Comparison of ENCODE assay signal across 11 cellular contexts in the genomic region with DNA sequence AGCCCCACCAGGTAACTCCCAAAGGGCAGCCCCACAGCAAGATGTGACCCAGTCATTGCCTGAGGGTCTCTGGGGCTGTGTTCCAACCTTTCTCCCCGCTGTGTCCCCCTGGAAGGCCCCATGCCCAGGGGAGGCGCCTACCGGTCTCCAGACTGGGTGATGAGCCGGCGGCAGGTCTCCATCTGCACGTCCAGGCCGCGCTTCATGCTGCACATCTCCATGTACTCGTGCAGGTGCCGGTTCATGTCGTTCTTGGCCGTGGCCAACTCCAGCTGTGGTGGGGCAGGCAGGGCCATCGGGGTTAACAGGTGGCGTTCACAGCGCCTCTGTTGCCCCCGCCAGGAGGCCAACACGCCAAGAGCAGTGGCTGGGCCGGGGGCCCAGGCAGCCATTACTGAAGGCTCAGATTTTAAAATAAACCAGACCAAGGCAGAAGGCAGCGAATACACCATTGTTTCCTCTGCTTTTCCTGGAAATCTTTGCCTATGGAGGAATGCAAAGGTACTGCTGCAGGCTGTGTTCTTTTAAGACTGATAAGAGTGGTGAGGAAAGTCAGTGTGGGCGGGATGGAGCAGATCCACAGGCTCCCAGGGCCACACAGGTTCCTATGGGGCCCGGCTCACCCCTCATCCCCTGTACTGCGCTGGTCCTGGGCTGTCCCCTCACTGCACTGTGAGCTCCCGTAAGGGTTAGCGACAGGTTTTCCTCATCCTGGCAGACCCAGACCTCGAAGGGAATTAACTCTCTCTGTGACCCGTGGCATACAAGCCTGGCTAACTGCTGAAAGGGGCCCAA. TPM values are rescaled to one million over a fixed set of nuclear protein-coding genes. Genes with fewer than 3 reads are reported as not detected.
DNase-seq lines count a peak whose midpoint lies in the region; ATAC-seq, FAIRE-seq and TF ChIP-seq lines count a peak whose summit lies in the region.
"Had no signal": no experiment of that assay in that cellular context is flagged by ENCODE, and none has a peak within 500 bp of the region (broad histone marks: within the 10 kb centered on the region; RNA-seq: fewer than 3 reads in every experiment).

No MANE protein-coding gene starts in this region.

- no peak overlapping the region for H4K91ac ChIP-seq in H1 (replicated peaks; ENCODE audit: insufficient read length, low read length)
- H4K91ac ChIP-seq in neuronal stem cell (ENCODE audit: low read depth, low read length, poor library complexity), result no peak overlapping the region

- TF ChIP-seq EP300 in H1 (IDR thresholded peaks at IDR 0.05; ENCODE audit: borderline replicate concordance in 1 of 2, low read depth in 2 of 2, low read length in 2 of 2), result no peak

- no peak overlapping the region for H2BK20ac ChIP-seq in H1 (ENCODE audit: low read length)

- H3K4me3 ChIP-seq in ACC112 (ENCODE audit: low read depth, low read length) (no peak overlapping the region), HUES64 (ENCODE audit: low read length) (no peak overlapping the region), H1 (ENCODE audit: extremely low read depth in 1 of 4, insufficient read depth in 2 of 4, low read depth in 3 of 4, low read length in 4 of 4) (no peak overlapping the region), neuronal stem cell (ENCODE audit: low read length in 2 of 2) (no peak overlapping the region)

- peaks cover 18% of the 10 kb centered on the region for H3K36me3 ChIP-seq in ACC112 (ENCODE audit: insufficient read depth, low read length)
- H3K36me3 ChIP-seq in HUES64 (ENCODE audit: insufficient read depth, low read length), result peaks cover 44% of the 10 kb centered on the region
- H3K36me3 ChIP-seq in H1 (ENCODE audit: control insufficient read depth in 2 of 4, insufficient read depth in 4 of 4, low read length in 3 of 4), result peaks cover 14 to 27% (median 25%) of the 10 kb centered on the region in 4 experiments
- H3K36me3 ChIP-seq in neuronal stem cell (replicated peaks in 1 of 2; ENCODE audit: control insufficient read depth in 2 of 2, insufficient read depth in 2 of 2, low read length in 2 of 2), result peaks cover 35 to 63% of the 10 kb centered on the region in 2 donors

- H4K5ac ChIP-seq in H1 (ENCODE audit: insufficient read length, low read depth, low read length), result no peak overlapping the region

- H3K14ac ChIP-seq in H1 (ENCODE audit: insufficient read length) (no peak overlapping the region), neuronal stem cell (ENCODE audit: low read length) (no peak overlapping the region)

- no peaks in the 10 kb centered on the region; the same call in 1 of the 2 replicates for H3K23me2 ChIP-seq in H1 (ENCODE audit: low read depth, low read length)

- H3K79me2 ChIP-seq in ACC112 (ENCODE audit: control insufficient read depth, insufficient read depth, low read length, unreplicated experiment) (peaks cover 20% of the 10 kb centered on the region), H1 (ENCODE audit: control insufficient read depth in 1 of 2, insufficient read depth in 2 of 2, low read length in 2 of 2) (peaks cover 0 to under 1% of the 10 kb centered on the region in 2 experiments; a peak in 1 of 4 replicates)

- peaks cover 6 to 12% of the 10 kb centered on the region in 2 experiments for H4K20me1 ChIP-seq in H1 (replicated peaks in 1 of 2; ENCODE audit: control insufficient read depth in 1 of 2, insufficient read depth in 2 of 2, low read length in 2 of 2)

- CTCF ChIA-PET in H1 (lab: Charles Lee; ENCODE audit: partially characterized antibody), result interaction anchor here (1.0 to 24.9 kb wide), 7 partner anchors 10 to 175 kb away, joined by 3 to 462 read pairs (median 7); partner anchors contain the start of genes IFFO1 and NOP2

- H2BK120ac ChIP-seq in H1 (replicated peaks; ENCODE audit: low read depth, low read length), result no peak overlapping the region
- H2BK120ac ChIP-seq in neuronal stem cell (ENCODE audit: low read depth, low read length), result no peak overlapping the region

- H3K79me1 ChIP-seq in H1 (ENCODE audit: low read depth, low read length) (no peaks in the 10 kb centered on the region; the same call in 1 of the 2 replicates), neuronal stem cell (ENCODE audit: low read depth, low read length) (no peaks in the 10 kb centered on the region)

- no peak for FAIRE-seq in H1 (lab: Jason Lieb, UNC)

- no peak for TF ChIP-seq RAD21 in H1 (IDR thresholded peaks at IDR 0.05 in 1 of 2, conservative IDR thresholded peaks at IDR 0.05 in 1 of 2; ENCODE audit: low read depth in 2 of 2, low read length in 2 of 2)

- ATAC-seq in GM21825 (IDR thresholded peaks at IDR 0.05; ENCODE audit: unreplicated experiment) (no peak), GM21515 (IDR thresholded peaks at IDR 0.05; ENCODE audit: unreplicated experiment) (no peak)

- H3K4me2 ChIP-seq in H1 (ENCODE audit: insufficient read depth in 1 of 2, low read depth in 2 of 2, low read length in 2 of 2), result no peak overlapping the region; a peak in 1 of 4 replicates
- no peak overlapping the region for H3K4me2 ChIP-seq in neuronal stem cell (ENCODE audit: insufficient read depth, low read length, poor library complexity, severe bottlenecking)

- H3K18ac ChIP-seq in H1 (ENCODE audit: extremely low read depth, low read length) (no peak overlapping the region; the same call in 1 of the 2 replicates), neuronal stem cell (ENCODE audit: low read length) (no peak overlapping the region)

- H3K9me3 ChIP-seq in HUES64 (ENCODE audit: insufficient read depth, low read depth, low read length) (no peaks in the 10 kb centered on the region), H1 (ENCODE audit: insufficient read depth in 2 of 2, low read depth in 1 of 2, low read length in 1 of 2) (no peaks in the 10 kb centered on the region), neuronal stem cell (replicated peaks in 1 of 2; ENCODE audit: control insufficient read depth in 2 of 2, insufficient read depth in 1 of 2, low read depth in 1 of 2, low read length in 2 of 2) (peaks cover 0 to 2% of the 10 kb centered on the region in 2 donors)

- no peak overlapping the region for H3K4ac ChIP-seq in H1 (replicated peaks; ENCODE audit: insufficient read length, low read depth, low read length)
- peak overlapping the region; percentile 66 for H3K4ac ChIP-seq in neuronal stem cell (ENCODE audit: low read length)

- H4K8ac ChIP-seq in H1 (ENCODE audit: extremely low read depth, insufficient read depth, low read length), result peak overlapping the region; percentile 45; the same call in 1 of the 2 replicates
- H4K8ac ChIP-seq in neuronal stem cell (ENCODE audit: low read depth, low read length), result no peak overlapping the region

- no peak overlapping the region for H3K23ac ChIP-seq in H1 (ENCODE audit: insufficient read length)
- peak overlapping the region; percentile 57 for H3K23ac ChIP-seq in neuronal stem cell (ENCODE audit: low read depth, low read length, poor library complexity)

- H2AFZ ChIP-seq in ACC112 (ENCODE audit: low read length, unreplicated experiment) (no peak overlapping the region), H1 (ENCODE audit: low read length) (no peak overlapping the region), neuronal stem cell (ENCODE audit: low read length) (no peak overlapping the region)

- H3K27ac ChIP-seq in ACC112 (ENCODE audit: low read depth, low read length), result peak overlapping the region; percentile 97
- H3K27ac ChIP-seq in HUES64 (ENCODE audit: low read depth, low read length), result peak overlapping the region; percentile 33; the same call in 1 of the 2 replicates
- no peak overlapping the region for H3K27ac ChIP-seq in H1 (ENCODE audit: low read depth, low read length)
- no peak overlapping the region for H3K27ac ChIP-seq in neuronal stem cell (replicated peaks; ENCODE audit: low read length)

- H2BK5ac ChIP-seq in H1 (ENCODE audit: low read depth, low read length), result no peak overlapping the region
- peak overlapping the region; percentile 82 for H2BK5ac ChIP-seq in neuronal stem cell (ENCODE audit: low read length)

- no peak for TF ChIP-seq CTCF in H1 (IDR thresholded peaks at IDR 0.05; ENCODE audit: control extremely low read depth in 1 of 3, insufficient read depth in 1 of 3, low read depth in 1 of 3, low read length in 3 of 3)

- H3K4me1 ChIP-seq in ACC112 (ENCODE audit: control insufficient read depth, insufficient read depth, low read length, unreplicated experiment) (peaks cover 18% of the 10 kb centered on the region), HUES64 (ENCODE audit: insufficient read depth, low read length) (peaks cover 6% of the 10 kb centered on the region), H1 (replicated peaks in 1 of 4; ENCODE audit: control insufficient read depth in 3 of 4, insufficient read depth in 4 of 4, low read length in 3 of 4) (peaks cover 0 to 7% (median 5%) of the 10 kb centered on the region in 4 experiments; a peak in 4 of 7 replicates), neuronal stem cell (ENCODE audit: control insufficient read depth in 2 of 2, insufficient read depth in 1 of 2, low read depth in 1 of 2, low read length in 2 of 2) (peaks cover 8 to 19% of the 10 kb centered on the region in 2 donors)

- H2BK15ac ChIP-seq in H1 (ENCODE audit: low read length) (0 out of 2 replicates have a peak overlapping the region, but pooled peaks have one; percentile 72), neuronal stem cell (ENCODE audit: low read length) (no peak overlapping the region)

- H2AK5ac ChIP-seq in H1 (ENCODE audit: low read depth, low read length) (no peak overlapping the region), neuronal stem cell (ENCODE audit: low read depth, low read length) (no peak overlapping the region)

- no peak for TF ChIP-seq POLR2A in H1 (IDR thresholded peaks at IDR 0.05; ENCODE audit: control extremely low read depth in 1 of 2, low read depth in 2 of 2, low read length in 2 of 2)

- no peak for DNase-seq in H1 (ENCODE audit: low read depth in 1 of 2, low spot score in 2 of 2)
- DNase-seq in neuronal stem cell (ENCODE audit: low spot score), result no peak
- no peak for DNase-seq in pons (ENCODE audit: low spot score)
- DNase-seq in KG1 (lab: John Stamatoyannopoulos, UW), result no peak
- DNase-seq: activated effector memory CD4-positive, alpha-beta T cell treated with anti-CD3 and anti-CD28 coated beads, Interleukin-2, amount 50 U/mL, for 16 hours; DMS 273 treated with DMSO at 0.1 percent for 48 hours; NCI-H446 had no signal

- H2BK12ac ChIP-seq in H1 (ENCODE audit: low read depth, low read length), result no peak overlapping the region
- H2BK12ac ChIP-seq in neuronal stem cell (ENCODE audit: low read length), result no peak overlapping the region

- 93% methylated on average over 26 of the region's 26 CpGs for WGBS in HUES64
- WGBS in H1 (ENCODE audit: extremely low coverage in 1 of 2, insufficient coverage in 1 of 2, insufficient read length in 1 of 2, insufficient replicate concordance in 2 of 2, low coverage in 1 of 2, low lambda C conversion rate in 2 of 2, missing lambda C conversion rate in 1 of 2), 2 experiments, result 92% methylated on average over 26 of the region's 26 CpGs; no CpG with 5 or more reads in 1 of the 2 experiments
- WGBS in neuronal stem cell (ENCODE audit: extremely low coverage in 2 of 2, insufficient read length in 2 of 2, insufficient replicate concordance in 1 of 2), 2 donors, result no CpG with 5 or more reads among the region's 26 CpGs

- H3K9ac ChIP-seq in HUES64 (ENCODE audit: low read depth, low read length) (no peak overlapping the region), H1 (replicated peaks in 1 of 4; ENCODE audit: extremely low read depth in 1 of 4, low read depth in 3 of 4, low read length in 3 of 4) (peak overlapping the region in 1 of 4 experiments; percentile 8; a peak in 2 of 7 replicates), neuronal stem cell (ENCODE audit: low read depth, low read length, poor library complexity) (no peak overlapping the region)

- POLR2A ChIA-PET in H1 (lab: Charles Lee; ENCODE audit: partially characterized antibody), result interaction anchor here (0.7 to 10.4 kb wide), 5 partner anchors 15 to 325 kb away, joined by 3 to 665 read pairs (median 4); partner anchors contain the start of genes IFFO1 and NOP2

- no peaks in the 10 kb centered on the region for H3K27me3 ChIP-seq in ACC112 (ENCODE audit: insufficient read depth, low read length)
- H3K27me3 ChIP-seq in HUES64 (ENCODE audit: insufficient read depth, low read length), result no peaks in the 10 kb centered on the region
- no peaks in the 10 kb centered on the region for H3K27me3 ChIP-seq in H1 (replicated peaks in 1 of 4; ENCODE audit: control insufficient read depth in 3 of 4, extremely low read depth in 1 of 4, insufficient read depth in 3 of 4, low read length in 3 of 4)
- no peaks in the 10 kb centered on the region for H3K27me3 ChIP-seq in neuronal stem cell (ENCODE audit: control insufficient read depth in 3 of 3, insufficient read depth in 3 of 3, low read depth in 1 of 3, low read length in 3 of 3)

- H3K56ac ChIP-seq in H1 (replicated peaks; ENCODE audit: insufficient read length, low read depth, low read length), result no peak overlapping the region

RNA-seq across cellular contexts. Expression of gene GAPDH, which starts 7.3 kb away (rescaled TPM):
- 5,269 TPM for polyA plus RNA-seq in HUES64 (2013, experiment 1 of 2)
- 5,160 TPM for polyA plus RNA-seq in HUES64 (2013, experiment 2 of 2)
- 5,175 and 5,215 TPM in 2 replicates for total RNA-seq in H1 (2021; fragmentation: NEBNext Ultra II Directional; extraction: Animal tissue kit (Norgen Biotek cat#: 25700))
- 15,878 and 16,791 TPM in 2 replicates for polyA plus RNA-seq in H1 (2011; rRNA removed)
- 15,311 TPM for polyA plus RNA-seq in H1 (2011; cell fraction: cytosol; rRNA removed)
- polyA plus RNA-seq in H1 (2011; cell fraction: nucleus; rRNA removed), result 11,358 TPM
- polyA plus RNA-seq in H1 (2012, experiment 1 of 2), result 6,320 to 9,842 TPM (median 9,706 TPM) in 4 replicates
- 9,111 TPM for polyA plus RNA-seq in H1 (2012, experiment 2 of 2)
- polyA plus RNA-seq in H1 (2013, experiment 1 of 2), result 3,841 TPM
- 3,883 TPM for polyA plus RNA-seq in H1 (2013, experiment 2 of 2)
- 9,722 and 10,058 TPM in 2 replicates for polyA minus RNA-seq in H1 (2011; rRNA and poly(A)+ RNA removed)
- 5,130 TPM for polyA minus RNA-seq in H1 (2011; cell fraction: cytosol; rRNA and poly(A)+ RNA removed)
- polyA minus RNA-seq in H1 (2011; cell fraction: nucleus; rRNA and poly(A)+ RNA removed), result 3,036 TPM
- polyA plus RNA-seq in neuronal stem cell (2013, experiment 1 of 2), result 3,243 TPM
- 3,181 TPM for polyA plus RNA-seq in neuronal stem cell (2013, experiment 2 of 2)

RNA-seq across cellular contexts. Expression of gene IFFO1, which starts 14.3 kb away (rescaled TPM):
- polyA plus RNA-seq in HUES64 (2013, experiment 1 of 2), result 9.0 TPM
- 8.5 TPM for polyA plus RNA-seq in HUES64 (2013, experiment 2 of 2)
- total RNA-seq in H1 (2021; fragmentation: NEBNext Ultra II Directional; extraction: Animal tissue kit (Norgen Biotek cat#: 25700)), result 11.8 and 12.2 TPM in 2 replicates
- polyA plus RNA-seq in H1 (2011; rRNA removed), result 12.8 and 16.4 TPM in 2 replicates
- polyA plus RNA-seq in H1 (2011; cell fraction: cytosol; rRNA removed), result 15.3 TPM
- polyA plus RNA-seq in H1 (2011; cell fraction: nucleus; rRNA removed), result 40.6 TPM
- 8.2 to 13.3 TPM (median 13.2 TPM) in 4 replicates for polyA plus RNA-seq in H1 (2012, experiment 1 of 2)
- polyA plus RNA-seq in H1 (2012, experiment 2 of 2), result 7.8 TPM
- polyA plus RNA-seq in H1 (2013, experiment 1 of 2), result 11.5 TPM
- 9.5 TPM for polyA plus RNA-seq in H1 (2013, experiment 2 of 2)
- 4.7 and 4.9 TPM in 2 replicates for polyA minus RNA-seq in H1 (2011; rRNA and poly(A)+ RNA removed)
- 3.6 TPM for polyA minus RNA-seq in H1 (2011; cell fraction: cytosol; rRNA and poly(A)+ RNA removed)
- polyA minus RNA-seq in H1 (2011; cell fraction: nucleus; rRNA and poly(A)+ RNA removed), result 10.6 TPM
- 11.5 TPM for polyA plus RNA-seq in neuronal stem cell (2013, experiment 1 of 2)
- 10.5 TPM for polyA plus RNA-seq in neuronal stem cell (2013, experiment 2 of 2)

RNA-seq across cellular contexts. Expression of gene NOP2, which starts 26.5 kb away (rescaled TPM):
- 61.9 TPM for polyA plus RNA-seq in HUES64 (2013, experiment 1 of 2)
- polyA plus RNA-seq in HUES64 (2013, experiment 2 of 2), result 59.0 TPM
- total RNA-seq in H1 (2021; fragmentation: NEBNext Ultra II Directional; extraction: Animal tissue kit (Norgen Biotek cat#: 25700)), result 82.6 and 85.6 TPM in 2 replicates
- 34.4 and 35.4 TPM in 2 replicates for polyA plus RNA-seq in H1 (2011; rRNA removed)
- 55.4 TPM for polyA plus RNA-seq in H1 (2011; cell fraction: cytosol; rRNA removed)
- polyA plus RNA-seq in H1 (2011; cell fraction: nucleus; rRNA removed), result 191 TPM
- 73.4 to 85.0 TPM (median 77.9 TPM) in 4 replicates for polyA plus RNA-seq in H1 (2012, experiment 1 of 2)
- 49.2 TPM for polyA plus RNA-seq in H1 (2012, experiment 2 of 2)
- 63.9 TPM for polyA plus RNA-seq in H1 (2013, experiment 1 of 2)
- polyA plus RNA-seq in H1 (2013, experiment 2 of 2), result 51.3 TPM
- 29.8 and 75.1 TPM in 2 replicates for polyA minus RNA-seq in H1 (2011; rRNA and poly(A)+ RNA removed)
- polyA minus RNA-seq in H1 (2011; cell fraction: cytosol; rRNA and poly(A)+ RNA removed), result 26.6 TPM
- 45.4 TPM for polyA minus RNA-seq in H1 (2011; cell fraction: nucleus; rRNA and poly(A)+ RNA removed)
- 27.0 TPM for polyA plus RNA-seq in neuronal stem cell (2013, experiment 1 of 2)
- 24.3 TPM for polyA plus RNA-seq in neuronal stem cell (2013, experiment 2 of 2)

RNA-seq across cellular contexts. Expression of gene NCAPD2, which starts 47.7 kb away (rescaled TPM):
- polyA plus RNA-seq in HUES64 (2013, experiment 1 of 2), result 66.6 TPM
- 80.5 TPM for polyA plus RNA-seq in HUES64 (2013, experiment 2 of 2)
- 129 and 132 TPM in 2 replicates for total RNA-seq in H1 (2021; fragmentation: NEBNext Ultra II Directional; extraction: Animal tissue kit (Norgen Biotek cat#: 25700))
- polyA plus RNA-seq in H1 (2011; rRNA removed), result 55.8 and 69.6 TPM in 2 replicates
- polyA plus RNA-seq in H1 (2011; cell fraction: cytosol; rRNA removed), result 80.8 TPM
- polyA plus RNA-seq in H1 (2011; cell fraction: nucleus; rRNA removed), result 136 TPM
- 87.4 to 104 TPM (median 95.1 TPM) in 4 replicates for polyA plus RNA-seq in H1 (2012, experiment 1 of 2)
- polyA plus RNA-seq in H1 (2012, experiment 2 of 2), result 28.6 TPM
- 55.8 TPM for polyA plus RNA-seq in H1 (2013, experiment 1 of 2)
- 51.4 TPM for polyA plus RNA-seq in H1 (2013, experiment 2 of 2)
- polyA minus RNA-seq in H1 (2011; rRNA and poly(A)+ RNA removed), result 177 and 197 TPM in 2 replicates
- polyA minus RNA-seq in H1 (2011; cell fraction: cytosol; rRNA and poly(A)+ RNA removed), result 94.8 TPM
- polyA minus RNA-seq in H1 (2011; cell fraction: nucleus; rRNA and poly(A)+ RNA removed), result 106 TPM
- polyA plus RNA-seq in neuronal stem cell (2013, experiment 1 of 2), result 78.4 TPM
- 81.0 TPM for polyA plus RNA-seq in neuronal stem cell (2013, experiment 2 of 2)

RNA-seq across cellular contexts. Expression of gene MRPL51, which starts 48.5 kb away (rescaled TPM):
- polyA plus RNA-seq in HUES64 (2013, experiment 1 of 2), result 233 TPM
- 231 TPM for polyA plus RNA-seq in HUES64 (2013, experiment 2 of 2)
- total RNA-seq in H1 (2021; fragmentation: NEBNext Ultra II Directional; extraction: Animal tissue kit (Norgen Biotek cat#: 25700)), result 318 and 331 TPM in 2 replicates
- 101 and 119 TPM in 2 replicates for polyA plus RNA-seq in H1 (2011; rRNA removed)
- 179 TPM for polyA plus RNA-seq in H1 (2011; cell fraction: cytosol; rRNA removed)
- polyA plus RNA-seq in H1 (2011; cell fraction: nucleus; rRNA removed), result 62.0 TPM
- 250 to 352 TPM (median 276 TPM) in 4 replicates for polyA plus RNA-seq in H1 (2012, experiment 1 of 2)
- polyA plus RNA-seq in H1 (2012, experiment 2 of 2), result 64.2 TPM
- polyA plus RNA-seq in H1 (2013, experiment 1 of 2), result 764 TPM
- 884 TPM for polyA plus RNA-seq in H1 (2013, experiment 2 of 2)
- polyA minus RNA-seq in H1 (2011; rRNA and poly(A)+ RNA removed), result 25.9 and 35.9 TPM in 2 replicates
- polyA minus RNA-seq in H1 (2011; cell fraction: cytosol; rRNA and poly(A)+ RNA removed), result 36.5 TPM
- 27.2 TPM for polyA minus RNA-seq in H1 (2011; cell fraction: nucleus; rRNA and poly(A)+ RNA removed)
- 584 TPM for polyA plus RNA-seq in neuronal stem cell (2013, experiment 1 of 2)
- 624 TPM for polyA plus RNA-seq in neuronal stem cell (2013, experiment 2 of 2)

Comparison
In these comparisons a context has a peak if more than half of its experiments do, and no peak if none do; other contexts are left out.
1. H3K27ac ChIP-seq: peak in ACC112 (single experiment) and HUES64 (single experiment); none in H1 (single experiment) and neuronal stem cell (single experiment).